In the genomic region with DNA sequence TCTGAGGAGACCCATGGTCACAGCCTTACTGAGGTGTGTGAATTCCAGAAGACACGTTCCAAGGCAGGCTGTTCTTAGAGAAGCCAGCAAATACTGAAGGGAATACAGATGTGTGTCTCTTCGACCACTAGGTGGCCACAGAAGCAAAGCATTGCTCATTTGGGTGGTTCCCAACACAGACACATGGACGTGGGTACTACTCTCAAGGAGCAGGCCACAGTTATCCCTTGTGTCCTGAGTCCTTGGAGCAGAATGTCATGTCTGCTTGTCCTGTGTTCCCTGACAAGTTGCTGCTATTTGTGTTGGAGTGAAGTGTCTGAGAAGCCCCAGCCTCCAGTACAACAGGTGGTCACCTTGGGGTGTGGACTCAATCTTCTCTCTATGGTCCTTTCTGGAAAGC, we compare ENCODE assay signal across 1 cellular context.
TF ChIP-seq lines count a peak whose summit lies in the region.

No MANE protein-coding gene starts in this region.

TF ChIP-seq in K562, 482 proteins besides CTCF, POLR2A, EP300 and RAD21 (continued from another document):
- TF ChIP-seq SMC3 (conservative IDR thresholded peaks at IDR 0.05; ENCODE audit: insufficient read depth, low read depth, low read length) (peak; percentile 71), HMG20B (CRISPR knock-in tag; IDR thresholded peaks at IDR 0.05) (no peak), NELFE (IDR thresholded peaks at IDR 0.05; ENCODE audit: insufficient read depth, insufficient read length) (no peak), STAG1 (CRISPR knock-in tag; IDR thresholded peaks at IDR 0.05; ENCODE audit: borderline replicate concordance) (peak; percentile 53; the same call in 1 of the 2 replicates), ZC3H8 (IDR thresholded peaks at IDR 0.05) (no peak), ZNF589 (CRISPR knock-in tag; IDR thresholded peaks at IDR 0.05; ENCODE audit: low read depth) (no peak), HNRNPLL (IDR thresholded peaks at IDR 0.05; ENCODE audit: low read depth, low read length, poor library complexity, severe bottlenecking) (no peak), FOXK2 (conservative IDR thresholded peaks at IDR 0.05 in 1 of 2, IDR thresholded peaks at IDR 0.05 in 1 of 2; ENCODE audit: low read depth in 2 of 2) (0 out of 4 replicates have a peak, but pooled peaks of 1 of the 2 experiments have one; percentile 23), SAFB2 (IDR thresholded peaks at IDR 0.05; ENCODE audit: borderline replicate concordance, low read depth, low read length, severe bottlenecking) (no peak), ZNF668 (CRISPR knock-in tag; IDR thresholded peaks at IDR 0.05) (no peak), RB1 (IDR thresholded peaks at IDR 0.05; ENCODE audit: low read depth) (peak; percentile 53; the same call in 1 of the 2 replicates), CTBP1 (IDR thresholded peaks at IDR 0.05; ENCODE audit: borderline replicate concordance) (peak; percentile 32; the same call in 1 of the 2 replicates), MTA3 (IDR thresholded peaks at IDR 0.05; ENCODE audit: borderline replicate concordance) (peak; percentile 37; the same call in 1 of the 2 replicates), ZNF384 (IDR thresholded peaks at IDR 0.05; ENCODE audit: low read depth, low read length) (0 out of 2 replicates have a peak, but pooled peaks have one; percentile 17), TARDBP (IDR thresholded peaks at IDR 0.05) (no peak), HSF4 (CRISPR knock-in tag; IDR thresholded peaks at IDR 0.05; ENCODE audit: borderline replicate concordance) (no peak)
- TF ChIP-seq, protein P1, sequence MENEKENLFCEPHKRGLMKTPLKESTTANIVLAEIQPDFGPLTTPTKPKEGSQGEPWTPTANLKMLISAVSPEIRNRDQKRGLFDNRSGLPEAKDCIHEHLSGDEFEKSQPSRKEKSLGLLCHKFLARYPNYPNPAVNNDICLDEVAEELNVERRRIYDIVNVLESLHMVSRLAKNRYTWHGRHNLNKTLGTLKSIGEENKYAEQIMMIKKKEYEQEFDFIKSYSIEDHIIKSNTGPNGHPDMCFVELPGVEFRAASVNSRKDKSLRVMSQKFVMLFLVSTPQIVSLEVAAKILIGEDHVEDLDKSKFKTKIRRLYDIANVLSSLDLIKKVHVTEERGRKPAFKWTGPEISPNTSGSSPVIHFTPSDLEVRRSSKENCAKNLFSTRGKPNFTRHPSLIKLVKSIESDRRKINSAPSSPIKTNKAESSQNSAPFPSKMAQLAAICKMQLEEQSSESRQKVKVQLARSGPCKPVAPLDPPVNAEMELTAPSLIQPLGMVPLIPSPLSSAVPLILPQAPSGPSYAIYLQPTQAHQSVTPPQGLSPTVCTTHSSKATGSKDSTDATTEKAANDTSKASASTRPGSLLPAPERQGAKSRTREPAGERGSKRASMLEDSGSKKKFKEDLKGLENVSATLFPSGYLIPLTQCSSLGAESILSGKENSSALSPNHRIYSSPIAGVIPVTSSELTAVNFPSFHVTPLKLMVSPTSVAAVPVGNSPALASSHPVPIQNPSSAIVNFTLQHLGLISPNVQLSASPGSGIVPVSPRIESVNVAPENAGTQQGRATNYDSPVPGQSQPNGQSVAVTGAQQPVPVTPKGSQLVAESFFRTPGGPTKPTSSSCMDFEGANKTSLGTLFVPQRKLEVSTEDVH (IDR thresholded peaks at IDR 0.05; ENCODE audit: low read depth, partially characterized antibody): no peak
- TF ChIP-seq, protein P2, sequence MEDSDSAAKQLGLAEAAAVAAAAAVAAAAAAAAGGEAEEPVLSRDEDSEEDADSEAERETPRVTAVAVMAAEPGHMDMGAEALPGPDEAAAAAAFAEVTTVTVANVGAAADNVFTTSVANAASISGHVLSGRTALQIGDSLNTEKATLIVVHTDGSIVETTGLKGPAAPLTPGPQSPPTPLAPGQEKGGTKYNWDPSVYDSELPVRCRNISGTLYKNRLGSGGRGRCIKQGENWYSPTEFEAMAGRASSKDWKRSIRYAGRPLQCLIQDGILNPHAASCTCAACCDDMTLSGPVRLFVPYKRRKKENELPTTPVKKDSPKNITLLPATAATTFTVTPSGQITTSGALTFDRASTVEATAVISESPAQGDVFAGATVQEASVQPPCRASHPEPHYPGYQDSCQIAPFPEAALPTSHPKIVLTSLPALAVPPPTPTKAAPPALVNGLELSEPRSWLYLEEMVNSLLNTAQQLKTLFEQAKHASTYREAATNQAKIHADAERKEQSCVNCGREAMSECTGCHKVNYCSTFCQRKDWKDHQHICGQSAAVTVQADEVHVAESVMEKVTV (CRISPR knock-in tag; IDR thresholded peaks at IDR 0.05): peak; percentile 48; the same call in 1 of the 2 replicates
- TF ChIP-seq, protein P3, sequence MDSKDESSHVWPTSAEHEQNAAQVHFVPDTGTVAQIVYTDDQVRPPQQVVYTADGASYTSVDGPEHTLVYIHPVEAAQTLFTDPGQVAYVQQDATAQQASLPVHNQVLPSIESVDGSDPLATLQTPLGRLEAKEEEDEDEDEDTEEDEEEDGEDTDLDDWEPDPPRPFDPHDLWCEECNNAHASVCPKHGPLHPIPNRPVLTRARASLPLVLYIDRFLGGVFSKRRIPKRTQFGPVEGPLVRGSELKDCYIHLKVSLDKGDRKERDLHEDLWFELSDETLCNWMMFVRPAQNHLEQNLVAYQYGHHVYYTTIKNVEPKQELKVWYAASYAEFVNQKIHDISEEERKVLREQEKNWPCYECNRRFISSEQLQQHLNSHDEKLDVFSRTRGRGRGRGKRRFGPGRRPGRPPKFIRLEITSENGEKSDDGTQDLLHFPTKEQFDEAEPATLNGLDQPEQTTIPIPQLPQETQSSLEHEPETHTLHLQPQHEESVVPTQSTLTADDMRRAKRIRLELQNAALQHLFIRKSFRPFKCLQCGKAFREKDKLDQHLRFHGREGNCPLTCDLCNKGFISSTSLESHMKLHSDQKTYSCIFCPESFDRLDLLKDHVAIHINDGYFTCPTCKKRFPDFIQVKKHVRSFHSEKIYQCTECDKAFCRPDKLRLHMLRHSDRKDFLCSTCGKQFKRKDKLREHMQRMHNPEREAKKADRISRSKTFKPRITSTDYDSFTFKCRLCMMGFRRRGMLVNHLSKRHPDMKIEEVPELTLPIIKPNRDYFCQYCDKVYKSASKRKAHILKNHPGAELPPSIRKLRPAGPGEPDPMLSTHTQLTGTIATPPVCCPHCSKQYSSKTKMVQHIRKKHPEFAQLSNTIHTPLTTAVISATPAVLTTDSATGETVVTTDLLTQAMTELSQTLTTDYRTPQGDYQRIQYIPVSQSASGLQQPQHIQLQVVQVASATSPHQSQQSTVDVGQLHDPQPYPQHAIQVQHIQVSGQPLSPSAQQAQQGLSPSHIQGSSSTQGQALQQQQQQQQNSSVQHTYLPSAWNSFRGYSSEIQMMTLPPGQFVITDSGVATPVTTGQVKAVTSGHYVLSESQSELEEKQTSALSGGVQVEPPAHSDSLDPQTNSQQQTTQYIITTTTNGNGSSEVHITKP (IDR thresholded peaks at IDR 0.05; ENCODE audit: partially characterized antibody): no peak
- TF ChIP-seq, protein P4, sequence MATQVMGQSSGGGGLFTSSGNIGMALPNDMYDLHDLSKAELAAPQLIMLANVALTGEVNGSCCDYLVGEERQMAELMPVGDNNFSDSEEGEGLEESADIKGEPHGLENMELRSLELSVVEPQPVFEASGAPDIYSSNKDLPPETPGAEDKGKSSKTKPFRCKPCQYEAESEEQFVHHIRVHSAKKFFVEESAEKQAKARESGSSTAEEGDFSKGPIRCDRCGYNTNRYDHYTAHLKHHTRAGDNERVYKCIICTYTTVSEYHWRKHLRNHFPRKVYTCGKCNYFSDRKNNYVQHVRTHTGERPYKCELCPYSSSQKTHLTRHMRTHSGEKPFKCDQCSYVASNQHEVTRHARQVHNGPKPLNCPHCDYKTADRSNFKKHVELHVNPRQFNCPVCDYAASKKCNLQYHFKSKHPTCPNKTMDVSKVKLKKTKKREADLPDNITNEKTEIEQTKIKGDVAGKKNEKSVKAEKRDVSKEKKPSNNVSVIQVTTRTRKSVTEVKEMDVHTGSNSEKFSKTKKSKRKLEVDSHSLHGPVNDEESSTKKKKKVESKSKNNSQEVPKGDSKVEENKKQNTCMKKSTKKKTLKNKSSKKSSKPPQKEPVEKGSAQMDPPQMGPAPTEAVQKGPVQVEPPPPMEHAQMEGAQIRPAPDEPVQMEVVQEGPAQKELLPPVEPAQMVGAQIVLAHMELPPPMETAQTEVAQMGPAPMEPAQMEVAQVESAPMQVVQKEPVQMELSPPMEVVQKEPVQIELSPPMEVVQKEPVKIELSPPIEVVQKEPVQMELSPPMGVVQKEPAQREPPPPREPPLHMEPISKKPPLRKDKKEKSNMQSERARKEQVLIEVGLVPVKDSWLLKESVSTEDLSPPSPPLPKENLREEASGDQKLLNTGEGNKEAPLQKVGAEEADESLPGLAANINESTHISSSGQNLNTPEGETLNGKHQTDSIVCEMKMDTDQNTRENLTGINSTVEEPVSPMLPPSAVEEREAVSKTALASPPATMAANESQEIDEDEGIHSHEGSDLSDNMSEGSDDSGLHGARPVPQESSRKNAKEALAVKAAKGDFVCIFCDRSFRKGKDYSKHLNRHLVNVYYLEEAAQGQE (CRISPR knock-in tag; IDR thresholded peaks at IDR 0.05; ENCODE audit: low read depth): no peak
- TF ChIP-seq, protein P5, sequence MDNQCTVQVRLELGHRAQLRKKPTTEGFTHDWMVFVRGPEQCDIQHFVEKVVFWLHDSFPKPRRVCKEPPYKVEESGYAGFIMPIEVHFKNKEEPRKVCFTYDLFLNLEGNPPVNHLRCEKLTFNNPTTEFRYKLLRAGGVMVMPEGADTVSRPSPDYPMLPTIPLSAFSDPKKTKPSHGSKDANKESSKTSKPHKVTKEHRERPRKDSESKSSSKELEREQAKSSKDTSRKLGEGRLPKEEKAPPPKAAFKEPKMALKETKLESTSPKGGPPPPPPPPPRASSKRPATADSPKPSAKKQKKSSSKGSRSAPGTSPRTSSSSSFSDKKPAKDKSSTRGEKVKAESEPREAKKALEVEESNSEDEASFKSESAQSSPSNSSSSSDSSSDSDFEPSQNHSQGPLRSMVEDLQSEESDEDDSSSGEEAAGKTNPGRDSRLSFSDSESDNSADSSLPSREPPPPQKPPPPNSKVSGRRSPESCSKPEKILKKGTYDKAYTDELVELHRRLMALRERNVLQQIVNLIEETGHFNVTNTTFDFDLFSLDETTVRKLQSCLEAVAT (IDR thresholded peaks at IDR 0.05): no peak
- TF ChIP-seq, protein P6, sequence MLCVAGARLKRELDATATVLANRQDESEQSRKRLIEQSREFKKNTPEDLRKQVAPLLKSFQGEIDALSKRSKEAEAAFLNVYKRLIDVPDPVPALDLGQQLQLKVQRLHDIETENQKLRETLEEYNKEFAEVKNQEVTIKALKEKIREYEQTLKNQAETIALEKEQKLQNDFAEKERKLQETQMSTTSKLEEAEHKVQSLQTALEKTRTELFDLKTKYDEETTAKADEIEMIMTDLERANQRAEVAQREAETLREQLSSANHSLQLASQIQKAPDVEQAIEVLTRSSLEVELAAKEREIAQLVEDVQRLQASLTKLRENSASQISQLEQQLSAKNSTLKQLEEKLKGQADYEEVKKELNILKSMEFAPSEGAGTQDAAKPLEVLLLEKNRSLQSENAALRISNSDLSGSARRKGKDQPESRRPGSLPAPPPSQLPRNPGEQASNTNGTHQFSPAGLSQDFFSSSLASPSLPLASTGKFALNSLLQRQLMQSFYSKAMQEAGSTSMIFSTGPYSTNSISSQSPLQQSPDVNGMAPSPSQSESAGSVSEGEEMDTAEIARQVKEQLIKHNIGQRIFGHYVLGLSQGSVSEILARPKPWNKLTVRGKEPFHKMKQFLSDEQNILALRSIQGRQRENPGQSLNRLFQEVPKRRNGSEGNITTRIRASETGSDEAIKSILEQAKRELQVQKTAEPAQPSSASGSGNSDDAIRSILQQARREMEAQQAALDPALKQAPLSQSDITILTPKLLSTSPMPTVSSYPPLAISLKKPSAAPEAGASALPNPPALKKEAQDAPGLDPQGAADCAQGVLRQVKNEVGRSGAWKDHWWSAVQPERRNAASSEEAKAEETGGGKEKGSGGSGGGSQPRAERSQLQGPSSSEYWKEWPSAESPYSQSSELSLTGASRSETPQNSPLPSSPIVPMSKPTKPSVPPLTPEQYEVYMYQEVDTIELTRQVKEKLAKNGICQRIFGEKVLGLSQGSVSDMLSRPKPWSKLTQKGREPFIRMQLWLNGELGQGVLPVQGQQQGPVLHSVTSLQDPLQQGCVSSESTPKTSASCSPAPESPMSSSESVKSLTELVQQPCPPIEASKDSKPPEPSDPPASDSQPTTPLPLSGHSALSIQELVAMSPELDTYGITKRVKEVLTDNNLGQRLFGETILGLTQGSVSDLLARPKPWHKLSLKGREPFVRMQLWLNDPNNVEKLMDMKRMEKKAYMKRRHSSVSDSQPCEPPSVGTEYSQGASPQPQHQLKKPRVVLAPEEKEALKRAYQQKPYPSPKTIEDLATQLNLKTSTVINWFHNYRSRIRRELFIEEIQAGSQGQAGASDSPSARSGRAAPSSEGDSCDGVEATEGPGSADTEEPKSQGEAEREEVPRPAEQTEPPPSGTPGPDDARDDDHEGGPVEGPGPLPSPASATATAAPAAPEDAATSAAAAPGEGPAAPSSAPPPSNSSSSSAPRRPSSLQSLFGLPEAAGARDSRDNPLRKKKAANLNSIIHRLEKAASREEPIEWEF (CRISPR knock-in tag; IDR thresholded peaks at IDR 0.05): no peak
